Comparison of ENCODE assay signal across 10 cellular contexts in the genomic region with DNA sequence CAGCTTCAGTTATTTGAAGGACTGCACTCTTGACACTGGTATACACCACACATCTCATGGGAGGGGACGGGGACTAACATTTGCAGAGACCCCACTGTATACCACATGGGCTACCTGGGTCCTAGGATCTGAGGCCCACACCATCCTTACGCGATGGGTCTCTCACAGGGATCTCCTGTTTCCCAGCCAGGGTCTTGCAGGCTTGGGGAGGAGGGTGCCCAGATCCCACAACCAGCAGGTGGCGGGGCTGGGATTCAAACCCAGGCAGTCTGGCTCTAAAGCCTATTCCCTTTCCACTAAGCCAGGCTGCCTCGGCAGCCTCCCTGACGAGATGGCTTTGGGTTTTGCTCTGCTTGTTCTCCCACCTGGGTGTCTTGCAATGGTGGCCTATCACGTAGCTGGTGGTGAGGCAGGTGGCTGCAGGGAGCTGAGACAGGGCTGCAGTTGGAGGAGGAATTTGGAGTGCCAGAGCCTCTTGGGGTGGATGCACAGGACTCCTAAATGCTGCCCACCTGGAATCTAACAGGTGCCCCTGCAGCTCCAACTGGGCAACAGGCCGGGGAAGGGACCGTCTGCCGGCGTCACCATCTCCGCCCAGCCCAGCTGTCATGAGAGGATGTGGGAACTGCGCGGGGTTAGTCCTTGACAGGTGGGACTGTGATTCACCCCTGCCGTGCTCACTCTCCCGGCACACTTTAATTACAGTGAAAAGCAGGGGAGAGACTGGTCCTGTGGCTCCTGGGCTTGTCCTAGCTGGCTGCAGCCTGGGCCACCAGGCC.
A peak's percentile ranks its signal among the peaks of the same experiment; 100 is the strongest.
DNase-seq lines count a peak whose midpoint lies in the region; ATAC-seq and TF ChIP-seq lines count a peak whose summit lies in the region.
"Had no signal": no experiment of that assay in that cellular context is flagged by ENCODE, and none has a peak within 500 bp of the region (broad histone marks: within the 10 kb centered on the region; RNA-seq: fewer than 3 reads in every experiment).

No MANE protein-coding gene starts in this region.

- DNase-seq in NCI-H2029 (lab: John Stamatoyannopoulos, UW) (peak; percentile 8), NCI-H2029 treated with DMSO at 0.1 percent for 48 hours (lab: John Stamatoyannopoulos, UW) (no peak), NCI-H1105 (lab: John Stamatoyannopoulos, UW) (peak; percentile 83), SJCRH30 (peak; percentile 88 to 92), natural killer cell (no peak), ureter (ENCODE audit: low spot score) (no peak)
- no peak for DNase-seq in stimulated activated CD4-positive, alpha-beta T cell treated with anti-CD3 and anti-CD28 coated beads, Interleukin-4, amount 100 ng/mL, for 24 hours
- DNase-seq: naive B cell had no signal

- peaks cover 14% of the 10 kb centered on the region for H3K36me3 Mint-ChIP-seq in natural killer cell
- H3K36me3 Mint-ChIP-seq in activated T-helper 17 cell treated with anti-CD3 and anti-CD28 coated beads, Interleukin-2, amount 50 U/mL, for 72 hours (ENCODE audit: low read depth): no peaks in the 10 kb centered on the region
- H3K36me3 Mint-ChIP-seq: naive B cell had no signal

- peak overlapping the region; percentile 78 for H3K4me3 Mint-ChIP-seq in natural killer cell
- H3K4me3 Mint-ChIP-seq in activated T-helper 17 cell treated with anti-CD3 and anti-CD28 coated beads, Interleukin-2, amount 50 U/mL, for 72 hours: no peak overlapping the region
- H3K4me3 Mint-ChIP-seq: naive B cell had no signal

- H3K9me3 ChIP-seq in SJCRH30 (replicated peaks): no peaks in the 10 kb centered on the region

- no peaks in the 10 kb centered on the region for H3K36me3 ChIP-seq in SJCRH30

- intact Hi-C loops in natural killer cell (cut with micrococcal nuclease): no loop called here

- no peak for TF ChIP-seq CTCF in natural killer cell (IDR thresholded peaks at IDR 0.05)

- peak; percentile 57 to 73 (median 68) for ATAC-seq in natural killer cell
- ATAC-seq in activated T-helper 17 cell treated with anti-CD3 and anti-CD28 coated beads, Interleukin-2, amount 50 U/mL, for 72 hours (replicated peaks): no peak

- no peaks in the 10 kb centered on the region for H3K27me3 ChIP-seq in SJCRH30

- H3K27me3 Mint-ChIP-seq in natural killer cell (ENCODE audit: low read depth in 2 of 2): peaks cover 19 to 21% of the 10 kb centered on the region in 2 donors
- no peaks in the 10 kb centered on the region for H3K27me3 Mint-ChIP-seq in activated T-helper 17 cell treated with anti-CD3 and anti-CD28 coated beads, Interleukin-2, amount 50 U/mL, for 72 hours
- H3K27me3 Mint-ChIP-seq: naive B cell had no signal

- H3K27ac ChIP-seq in SJCRH30: peak overlapping the region; percentile 18
- H3K27ac ChIP-seq: 22Rv1 had no signal

- H3K27ac Mint-ChIP-seq in natural killer cell: peak overlapping the region; percentile 68 to 83
- no peak overlapping the region for H3K27ac Mint-ChIP-seq in activated T-helper 17 cell treated with anti-CD3 and anti-CD28 coated beads, Interleukin-2, amount 50 U/mL, for 72 hours
- H3K27ac Mint-ChIP-seq: naive B cell had no signal

- H3K4me1 Mint-ChIP-seq in natural killer cell: peaks cover 23 to 39% of the 10 kb centered on the region in 2 donors
- no peaks in the 10 kb centered on the region for H3K4me1 Mint-ChIP-seq in activated T-helper 17 cell treated with anti-CD3 and anti-CD28 coated beads, Interleukin-2, amount 50 U/mL, for 72 hours
- H3K4me1 Mint-ChIP-seq: naive B cell had no signal

- no peak overlapping the region for H3K4me3 ChIP-seq in SJCRH30

- H3K9me3 Mint-ChIP-seq in natural killer cell: peaks cover 3 to 4% of the 10 kb centered on the region in 2 donors
- no peaks in the 10 kb centered on the region for H3K9me3 Mint-ChIP-seq in activated T-helper 17 cell treated with anti-CD3 and anti-CD28 coated beads, Interleukin-2, amount 50 U/mL, for 72 hours

- H3K4me1 ChIP-seq in SJCRH30: peaks cover 45% of the 10 kb centered on the region

Comparison
In these comparisons a context has a peak if more than half of its experiments do, and no peak if none do; other contexts are left out.
1. DNase-seq: peak in NCI-H2029 (single experiment), NCI-H1105 (single experiment) and SJCRH30 (2 of 2); none in NCI-H2029 treated with DMSO at 0.1 percent for 48 hours (single experiment), natural killer cell (single experiment), ureter (single experiment) and stimulated activated CD4-positive, alpha-beta T cell treated with anti-CD3 and anti-CD28 coated beads, Interleukin-4, amount 100 ng/mL, for 24 hours (single experiment).